ENCODE assay signal across 12 cellular contexts in genomic region chr20:57400262-57400701, GRCh38. TPM values are rescaled to one million over a fixed set of nuclear protein-coding genes. Genes with fewer than 3 reads are reported as not detected.
A peak's percentile ranks its signal among the peaks of the same experiment; 100 is the strongest.
DNase-seq lines count a peak whose midpoint lies in the region; ATAC-seq and TF ChIP-seq lines count a peak whose summit lies in the region.
"Had no signal": no experiment of that assay in that cellular context is flagged by ENCODE, and none has a peak within 500 bp of the region (broad histone marks: within the 10 kb centered on the region; RNA-seq: fewer than 3 reads in every experiment).

No MANE protein-coding gene starts in this region.

- H3K4me1 ChIP-seq in right cardiac atrium (ENCODE audit: control insufficient read depth, insufficient read depth, low read length) (peaks cover 13% of the 10 kb centered on the region), PC-3 (ENCODE audit: insufficient read depth, low read length) (no peaks in the 10 kb centered on the region)

- no peak overlapping the region for H2AFZ ChIP-seq in PC-3 (ENCODE audit: low read length)

- no peaks in the 10 kb centered on the region for H4K20me1 ChIP-seq in PC-3 (ENCODE audit: low read length)

- no peak overlapping the region for H3K4me3 ChIP-seq in right cardiac atrium (ENCODE audit: low read length)
- no peak overlapping the region for H3K4me3 ChIP-seq in PC-3 (ENCODE audit: low read length)

- DNase-seq in activated CD8-positive, alpha-beta T cell treated with anti-CD3 and anti-CD28 coated beads for 36 hours: peak; percentile 43
- DNase-seq in activated CD8-positive, alpha-beta T cell treated with anti-CD3 and anti-CD28 coated beads, Interleukin-2, amount 10 ng/mL, durations not matched to agents 7 days and 5 days: no peak
- DNase-seq in WTC11 (ENCODE audit: low spot score): no peak
- peak in 1 of 3 donors; percentile 41 for DNase-seq in right cardiac atrium
- no peak for DNase-seq in PC-3
- no peak for DNase-seq in NCI-H2107 treated with DMSO at 0.1 percent for 48 hours (lab: John Stamatoyannopoulos, UW; ENCODE audit: unreplicated experiment)
- DNase-seq: ACHN, NCI-H1694 treated with DMSO at 0.1 percent for 48 hours had no signal

- CTCF ChIA-PET in activated CD8-positive, alpha-beta T cell treated with anti-CD3 and anti-CD28 coated beads for 36 hours (lab: Charles Lee): interaction anchor here (0.9 to 2.7 kb wide), 7 partner anchors 10 to 69 kb away, joined by 3 to 12 read pairs (median 4); partner anchors contain the start of gene RBM38
- CTCF ChIA-PET in activated CD8-positive, alpha-beta T cell treated with anti-CD3 and anti-CD28 coated beads, Interleukin-2, amount 10 ng/mL, durations not matched to agents 7 days and 5 days (lab: Charles Lee): interaction anchor here (0.9 to 2.6 kb wide), 5 partner anchors 11 to 73 kb away, joined by 3 to 20 read pairs (median 7); no protein-coding TSS in a partner anchor
- CTCF ChIA-PET in WTC11 (lab: Charles Lee): interaction anchor here (1.0 to 1.9 kb wide), 6 partner anchors 18 to 99 kb away, joined by 3 to 7 read pairs (median 4); no protein-coding TSS in a partner anchor
- CTCF ChIA-PET in PC-3 (lab: Charles Lee): no interaction called here

- H3K79me2 ChIP-seq in PC-3 (ENCODE audit: low read length): peaks cover 10% of the 10 kb centered on the region

- H3K27ac ChIP-seq in right cardiac atrium (ENCODE audit: low read length) (peak overlapping the region; percentile 5), PC-3 (ENCODE audit: low read length) (no peak overlapping the region)
- H3K27ac ChIP-seq: HL-60 had no signal

- H3F3A ChIP-seq in PC-3 (ENCODE audit: low read length, unreplicated experiment): no peaks in the 10 kb centered on the region

- peaks cover 87% of the 10 kb centered on the region for H3K36me3 Mint-ChIP-seq in activated CD8-positive, alpha-beta T cell treated with anti-CD3 and anti-CD28 coated beads for 36 hours (ENCODE audit: low read depth)
- peaks cover 76% of the 10 kb centered on the region for H3K36me3 Mint-ChIP-seq in activated CD8-positive, alpha-beta T cell treated with anti-CD3 and anti-CD28 coated beads, Interleukin-2, amount 10 ng/mL, durations not matched to agents 7 days and 5 days (ENCODE audit: low read depth)
- H3K36me3 Mint-ChIP-seq in WTC11: peaks cover 57% of the 10 kb centered on the region
- H3K36me3 Mint-ChIP-seq in stimulated activated naive CD8-positive, alpha-beta T cell treated with anti-CD3 and anti-CD28 coated beads, Interleukin-15, Interleukin-2, amounts not matched to agents 100 ng/mL and 50 ng/mL, for 24 hours (ENCODE audit: low read depth): peaks cover 77% of the 10 kb centered on the region

- H3K27ac Mint-ChIP-seq in activated CD8-positive, alpha-beta T cell treated with anti-CD3 and anti-CD28 coated beads for 36 hours: peak overlapping the region; percentile 99
- no peak overlapping the region for H3K27ac Mint-ChIP-seq in activated CD8-positive, alpha-beta T cell treated with anti-CD3 and anti-CD28 coated beads, Interleukin-2, amount 10 ng/mL, durations not matched to agents 7 days and 5 days
- 0 out of 2 replicates have a peak overlapping the region, but pooled peaks have one; percentile 23 for H3K27ac Mint-ChIP-seq in WTC11
- peak overlapping the region; percentile 94 for H3K27ac Mint-ChIP-seq in stimulated activated naive CD8-positive, alpha-beta T cell treated with anti-CD3 and anti-CD28 coated beads, Interleukin-15, Interleukin-2, amounts not matched to agents 100 ng/mL and 50 ng/mL, for 24 hours
- H3K27ac Mint-ChIP-seq: mesothelial cell of epicardium had no signal

- H3K4me2 ChIP-seq in PC-3 (ENCODE audit: low read length): no peak overlapping the region

- H3K36me3 ChIP-seq in PC-3 (ENCODE audit: low read depth, low read length): peaks cover 50% of the 10 kb centered on the region; the same call in 1 of the 2 replicates

- no peaks in the 10 kb centered on the region for H3K9me3 Mint-ChIP-seq in activated CD8-positive, alpha-beta T cell treated with anti-CD3 and anti-CD28 coated beads for 36 hours
- H3K9me3 Mint-ChIP-seq in activated CD8-positive, alpha-beta T cell treated with anti-CD3 and anti-CD28 coated beads, Interleukin-2, amount 10 ng/mL, durations not matched to agents 7 days and 5 days (ENCODE audit: insufficient read depth): no peaks in the 10 kb centered on the region
- H3K9me3 Mint-ChIP-seq in WTC11: no peaks in the 10 kb centered on the region
- no peaks in the 10 kb centered on the region for H3K9me3 Mint-ChIP-seq in stimulated activated naive CD8-positive, alpha-beta T cell treated with anti-CD3 and anti-CD28 coated beads, Interleukin-15, Interleukin-2, amounts not matched to agents 100 ng/mL and 50 ng/mL, for 24 hours
- H3K9me3 Mint-ChIP-seq: mesothelial cell of epicardium had no signal

- intact Hi-C loops in activated CD8-positive, alpha-beta T cell treated with anti-CD3 and anti-CD28 coated beads for 36 hours (cut with micrococcal nuclease): no loop called here
- intact Hi-C loops in right cardiac atrium (cut with DNase I): no loop called here
- intact Hi-C loops in PC-3 (cut with micrococcal nuclease): no loop called here

- H3K27me3 Mint-ChIP-seq in activated CD8-positive, alpha-beta T cell treated with anti-CD3 and anti-CD28 coated beads for 36 hours: no peaks in the 10 kb centered on the region
- H3K27me3 Mint-ChIP-seq in activated CD8-positive, alpha-beta T cell treated with anti-CD3 and anti-CD28 coated beads, Interleukin-2, amount 10 ng/mL, durations not matched to agents 7 days and 5 days (ENCODE audit: low read depth): no peaks in the 10 kb centered on the region
- no peaks in the 10 kb centered on the region for H3K27me3 Mint-ChIP-seq in WTC11 (ENCODE audit: low read depth)
- no peaks in the 10 kb centered on the region for H3K27me3 Mint-ChIP-seq in stimulated activated naive CD8-positive, alpha-beta T cell treated with anti-CD3 and anti-CD28 coated beads, Interleukin-15, Interleukin-2, amounts not matched to agents 100 ng/mL and 50 ng/mL, for 24 hours

- no peak overlapping the region for H3K9ac ChIP-seq in PC-3 (ENCODE audit: low read length)

- TF ChIP-seq CTCF in activated CD8-positive, alpha-beta T cell treated with anti-CD3 and anti-CD28 coated beads for 36 hours (IDR thresholded peaks at IDR 0.05): no peak
- TF ChIP-seq CTCF in WTC11 (IDR thresholded peaks at IDR 0.05) (no peak), PC-3 (conservative IDR thresholded peaks at IDR 0.05; ENCODE audit: low read depth, low read length) (no peak)

- H3K4me1 Mint-ChIP-seq in activated CD8-positive, alpha-beta T cell treated with anti-CD3 and anti-CD28 coated beads for 36 hours (ENCODE audit: low read depth): peaks cover 80% of the 10 kb centered on the region
- peaks cover 87% of the 10 kb centered on the region for H3K4me1 Mint-ChIP-seq in activated CD8-positive, alpha-beta T cell treated with anti-CD3 and anti-CD28 coated beads, Interleukin-2, amount 10 ng/mL, durations not matched to agents 7 days and 5 days (ENCODE audit: low read depth)
- peaks cover 10% of the 10 kb centered on the region for H3K4me1 Mint-ChIP-seq in WTC11
- peaks cover 83% of the 10 kb centered on the region for H3K4me1 Mint-ChIP-seq in stimulated activated naive CD8-positive, alpha-beta T cell treated with anti-CD3 and anti-CD28 coated beads, Interleukin-15, Interleukin-2, amounts not matched to agents 100 ng/mL and 50 ng/mL, for 24 hours (ENCODE audit: low read depth)

- POLR2A ChIA-PET in activated CD8-positive, alpha-beta T cell treated with anti-CD3 and anti-CD28 coated beads for 36 hours (lab: Charles Lee): interaction anchor here (0.7 to 6.0 kb wide), 7 partner anchors 8 to 229 kb away, joined by 3 to 88 read pairs (median 16); partner anchors contain the start of gene RBM38
- POLR2A ChIA-PET in activated CD8-positive, alpha-beta T cell treated with anti-CD3 and anti-CD28 coated beads, Interleukin-2, amount 10 ng/mL, durations not matched to agents 7 days and 5 days (lab: Charles Lee): interaction anchor here (0.6 to 3.2 kb wide), 2 partner anchors 10 to 1850 kb away, joined by 3 to 18 read pairs; partner anchors contain the start of gene RBM38
- POLR2A ChIA-PET in WTC11 (lab: Charles Lee) (no interaction called here), PC-3 (lab: Charles Lee; ENCODE audit: unreplicated experiment) (no interaction called here)

- WGBS in right cardiac atrium: 63% methylated on average over 11 of the region's 11 CpGs

- BruUV-seq in PC-3 (replicated peaks; lab: Mats Ljungman, UMichigan): no TSS peak

- no peaks in the 10 kb centered on the region for H3K9me2 ChIP-seq in PC-3 (replicated peaks; ENCODE audit: low read length)

- H3K27me3 ChIP-seq in right cardiac atrium (ENCODE audit: control insufficient read depth, insufficient read depth) (no peaks in the 10 kb centered on the region), PC-3 (ENCODE audit: low read length) (no peaks in the 10 kb centered on the region)

- ATAC-seq in activated CD8-positive, alpha-beta T cell treated with anti-CD3 and anti-CD28 coated beads for 36 hours: no peak
- ATAC-seq in activated CD8-positive, alpha-beta T cell treated with anti-CD3 and anti-CD28 coated beads, Interleukin-2, amount 10 ng/mL, durations not matched to agents 7 days and 5 days: no peak
- ATAC-seq in WTC11 (peak; percentile 46), right cardiac atrium (no peak), GM21381 (IDR thresholded peaks at IDR 0.05; ENCODE audit: unreplicated experiment) (no peak), PC-3 (no peak)

- H3K9me3 ChIP-seq in right cardiac atrium (ENCODE audit: control insufficient read depth, low read length) (no peaks in the 10 kb centered on the region), PC-3 (ENCODE audit: low read length) (no peaks in the 10 kb centered on the region)

- peak overlapping the region; percentile 84 for H3K4me3 Mint-ChIP-seq in activated CD8-positive, alpha-beta T cell treated with anti-CD3 and anti-CD28 coated beads for 36 hours
- H3K4me3 Mint-ChIP-seq in activated CD8-positive, alpha-beta T cell treated with anti-CD3 and anti-CD28 coated beads, Interleukin-2, amount 10 ng/mL, durations not matched to agents 7 days and 5 days: no peak overlapping the region
- no peak overlapping the region for H3K4me3 Mint-ChIP-seq in WTC11
- peak overlapping the region; percentile 86 for H3K4me3 Mint-ChIP-seq in stimulated activated naive CD8-positive, alpha-beta T cell treated with anti-CD3 and anti-CD28 coated beads, Interleukin-15, Interleukin-2, amounts not matched to agents 100 ng/mL and 50 ng/mL, for 24 hours
- H3K4me3 Mint-ChIP-seq: mesothelial cell of epicardium had no signal

RNA-seq across cellular contexts. Expression of gene RBM38, which starts 9.1 kb away (rescaled TPM):
- total RNA-seq in activated CD8-positive, alpha-beta T cell treated with anti-CD3 and anti-CD28 coated beads for 36 hours: 100 to 1,000 TPM; 114 to 116 TPM
- total RNA-seq in activated CD8-positive, alpha-beta T cell treated with anti-CD3 and anti-CD28 coated beads, Interleukin-2, amount 10 ng/mL, durations not matched to agents 7 days and 5 days: 10 to 100 TPM; 53.8 to 57.1 TPM
- total RNA-seq in WTC11 (2021) (60.5 to 69.0 TPM (median 61.1 TPM) in 3 replicates), right cardiac atrium (100 to 1,000 TPM in 1 of 4 donors, 10 to 100 TPM in 3; 82.6 to 143 (median 94.4) TPM), PC-3 (2014; rRNA removed) (56.5 and 59.3 TPM in 2 replicates)
- polyA plus RNA-seq in right cardiac atrium: 182 TPM

RNA-seq across cellular contexts. Expression of gene RAE1, which starts 49.2 kb away (rescaled TPM):
- 10 to 100 TPM; 41.1 to 42.9 TPM for total RNA-seq in activated CD8-positive, alpha-beta T cell treated with anti-CD3 and anti-CD28 coated beads for 36 hours
- total RNA-seq in activated CD8-positive, alpha-beta T cell treated with anti-CD3 and anti-CD28 coated beads, Interleukin-2, amount 10 ng/mL, durations not matched to agents 7 days and 5 days: 10 to 100 TPM; 35.0 to 37.2 TPM
- total RNA-seq in WTC11 (2021): 31.3 to 33.4 TPM (median 31.4 TPM) in 3 replicates
- 10 to 100 TPM; 14.1 to 15.6 (median 14.8) TPM for total RNA-seq in right cardiac atrium
- polyA plus RNA-seq in right cardiac atrium: 9.4 TPM
- 99.8 and 183 TPM in 2 replicates for total RNA-seq in PC-3 (2014; rRNA removed)

Comparison
In these comparisons a context has a peak if more than half of its experiments do, and no peak if none do; other contexts are left out.
1. H3K4me3 Mint-ChIP-seq: peak in activated CD8-positive, alpha-beta T cell treated with anti-CD3 and anti-CD28 coated beads for 36 hours (single experiment) and stimulated activated naive CD8-positive, alpha-beta T cell treated with anti-CD3 and anti-CD28 coated beads, Interleukin-15, Interleukin-2, amounts not matched to agents 100 ng/mL and 50 ng/mL, for 24 hours (single experiment); none in activated CD8-positive, alpha-beta T cell treated with anti-CD3 and anti-CD28 coated beads, Interleukin-2, amount 10 ng/mL, durations not matched to agents 7 days and 5 days (single experiment) and WTC11 (single experiment).
2. POLR2A ChIA-PET loops: an anchor here in activated CD8-positive, alpha-beta T cell treated with anti-CD3 and anti-CD28 coated beads for 36 hours (0.7 to 6.0 kb wide) and activated CD8-positive, alpha-beta T cell treated with anti-CD3 and anti-CD28 coated beads, Interleukin-2, amount 10 ng/mL, durations not matched to agents 7 days and 5 days (0.6 to 3.2 kb wide); none called in WTC11 and PC-3.